In genomic region chr1:23310280-23310679, GRCh38 we compare ENCODE assay signal across 1 cellular context.
TF ChIP-seq lines count a peak whose summit lies in the region.

No MANE protein-coding gene starts in this region.

TF ChIP-seq in K562, 482 proteins besides CTCF, POLR2A, EP300 and RAD21:
- peak; percentile 71 for TF ChIP-seq RFX1 (IDR thresholded peaks at IDR 0.05)
